Comparison of ENCODE assay signal across 22 cellular contexts in the genomic region with DNA sequence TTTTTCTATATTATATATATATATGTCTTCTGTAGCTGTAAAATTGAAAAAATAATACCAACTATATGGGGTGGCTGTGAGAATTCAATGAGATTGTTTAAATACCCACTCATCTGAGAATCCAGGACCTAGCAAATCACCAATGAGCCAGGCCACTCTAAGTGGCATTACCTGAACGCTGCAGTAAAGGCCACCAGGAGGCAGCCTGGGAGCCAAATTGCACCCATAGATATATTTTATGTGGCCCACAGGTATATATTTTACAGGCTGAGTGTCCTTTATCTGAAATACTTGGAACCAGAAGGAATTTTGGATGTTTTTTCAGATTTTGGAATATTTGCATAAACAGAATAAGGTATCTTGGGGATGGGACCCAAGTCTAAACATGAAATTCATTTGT. TPM values are rescaled to one million over a fixed set of nuclear protein-coding genes. Genes with fewer than 3 reads are reported as not detected.
DNase-seq lines count a peak whose midpoint lies in the region; ATAC-seq, FAIRE-seq and TF ChIP-seq lines count a peak whose summit lies in the region.
"Had no signal": no experiment of that assay in that cellular context is flagged by ENCODE, and none has a peak within 500 bp of the region (broad histone marks: within the 10 kb centered on the region; RNA-seq: fewer than 3 reads in every experiment).

No MANE protein-coding gene starts in this region.

- FAIRE-seq in K562 (lab: Jason Lieb, UNC), result no peak

- POLR2A ChIA-PET in K562 (lab: Yijun Ruan, JAX), result no interaction called here

- TF ChIP-seq CTCF in K562 (IDR thresholded peaks at IDR 0.05 in 2 of 3, conservative IDR thresholded peaks at IDR 0.05 in 1 of 3; ENCODE audit: insufficient read depth in 2 of 3, low read depth in 1 of 3, low read length in 3 of 3) (peak; percentile 42 to 46 (median 44); a peak in 5 of 6 replicates), GM20000 (IDR thresholded peaks at IDR 0.05; ENCODE audit: extremely low read depth, missing control alignments) (no peak), lower leg skin (IDR thresholded peaks at IDR 0.05) (no peak)

- no TSS peak for BruUV-seq in K562 (replicated peaks; lab: Mats Ljungman, UMichigan)

- no peak for TF ChIP-seq POLR2A in K562 (conservative IDR thresholded peaks at IDR 0.05)
- TF ChIP-seq POLR2A in lower leg skin (IDR thresholded peaks at IDR 0.05), result no peak

- no peak overlapping the region for H2AFZ ChIP-seq in K562 (ENCODE audit: low read depth, low read length)
- H2AFZ ChIP-seq: hepatocyte had no signal

- no peak overlapping the region for H3K9ac ChIP-seq in K562 (ENCODE audit: insufficient read depth in 1 of 2, low read depth in 2 of 2, low read length in 2 of 2)
- H3K9ac ChIP-seq: BLaER1 treated with 17β-estradiol and CSF1 and Interleukin-3, amounts not matched to agents 10 nM and 100 nM had no signal

- no peak overlapping the region for H3K4me2 ChIP-seq in K562 (ENCODE audit: insufficient read depth, low read length)
- H3K4me2 ChIP-seq: BLaER1 treated with 17β-estradiol and CSF1 and Interleukin-3, amounts not matched to agents 10 nM and 100 nM; hepatocyte had no signal

- H4K20me1 ChIP-seq in K562 (replicated peaks; ENCODE audit: control insufficient read depth, insufficient read depth, low read length), result no peaks in the 10 kb centered on the region; the same call in 1 of the 2 replicates
- H4K20me1 ChIP-seq: BLaER1 treated with 17β-estradiol and CSF1 and Interleukin-3, amounts not matched to agents 10 nM and 100 nM had no signal

- CTCF ChIA-PET in K562 (lab: Yijun Ruan, JAX; ENCODE audit: low intra/inter-chr PET ratio), result interaction anchor here (0.7 kb wide), 1 partner anchor 1725 kb away, joined by 3 read pairs; no protein-coding TSS in a partner anchor

- DNase-seq in 8988T (peak; percentile 35), DMS53 (lab: John Stamatoyannopoulos, UW) (peak; percentile 69), K562 (ENCODE audit: extremely low read depth in 1 of 4, low spot score in 3 of 4) (peak; percentile 5 to 36 (median 26)), GM20000 (ENCODE audit: low spot score) (no peak), lower leg skin (ENCODE audit: low spot score in 2 of 2) (no peak)
- DNase-seq in Jurkat, Clone E6-1 (ENCODE audit: low read depth, low spot score), result peak; percentile 11
- no peak for DNase-seq in effector memory CD4-positive, alpha-beta T cell
- DNase-seq: activated effector memory CD4-positive, alpha-beta T cell treated with Interleukin-2 at 50 U/mL for 16 hours; dermis blood vessel endothelial cell; GF-D8; left lung; naive B cell; Peyer's patch; stimulated activated CD4-positive, alpha-beta T cell treated with anti-CD3 and anti-CD28 coated beads, Interleukin-4, amount 100 ng/mL, for 24 hours; trophoblast cell had no signal

- no peaks in the 10 kb centered on the region for H3K9me3 ChIP-seq in K562 (replicated peaks; ENCODE audit: control insufficient read depth, insufficient read depth, low read depth, low read length)
- H3K9me3 ChIP-seq in effector memory CD4-positive, alpha-beta T cell (ENCODE audit: control insufficient read depth, low read length), result no peaks in the 10 kb centered on the region
- H3K9me3 ChIP-seq: ascending aorta; BLaER1 treated with 17β-estradiol and CSF1 and Interleukin-3, amounts not matched to agents 10 nM and 100 nM; left lung; Peyer's patch had no signal

- peak in 1 of 2 experiments; percentile 16; a peak in 1 of 4 replicates for TF ChIP-seq RAD21 in K562 (CRISPR knock-in tag; conservative IDR thresholded peaks at IDR 0.05 in 1 of 2, IDR thresholded peaks at IDR 0.05 in 1 of 2)

- in situ Hi-C loops in K562 (cut with MboI), result no loop called here

- H3K27me3 ChIP-seq in K562 (ENCODE audit: control insufficient read depth in 2 of 2, insufficient read depth in 2 of 2, low read length in 2 of 2), result peaks cover 0 to 19% of the 10 kb centered on the region in 2 experiments; a peak in 2 of 5 replicates
- no peaks in the 10 kb centered on the region for H3K27me3 ChIP-seq in effector memory CD4-positive, alpha-beta T cell (replicated peaks; ENCODE audit: control insufficient read depth, insufficient read depth, low read length, poor library complexity, severe bottlenecking)
- H3K27me3 ChIP-seq: ascending aorta; BLaER1 treated with 17β-estradiol and CSF1 and Interleukin-3, amounts not matched to agents 10 nM and 100 nM; hepatocyte; left lung; Peyer's patch had no signal

- H3K4me1 ChIP-seq in K562 (replicated peaks in 1 of 2; ENCODE audit: control insufficient read depth in 2 of 2, insufficient read depth in 2 of 2, low read length in 2 of 2), result no peaks in the 10 kb centered on the region
- H3K4me1 ChIP-seq in effector memory CD4-positive, alpha-beta T cell (ENCODE audit: control insufficient read depth, insufficient read depth, low read length, poor library complexity, severe bottlenecking), result no peaks in the 10 kb centered on the region
- H3K4me1 ChIP-seq: ascending aorta, left lung, Peyer's patch had no signal

- ATAC-seq in K562, result peak; percentile 64; the same call in 2 of the 3 replicates
- no peak for ATAC-seq in GM18498 (IDR thresholded peaks at IDR 0.05; ENCODE audit: unreplicated experiment)
- ATAC-seq: left lung, sciatic nerve had no signal

- no peak overlapping the region for H3K27ac ChIP-seq in K562 (ENCODE audit: extremely low read depth, low read depth, low read length)
- no peak overlapping the region for H3K27ac ChIP-seq in effector memory CD4-positive, alpha-beta T cell (ENCODE audit: insufficient read depth, low read length, poor library complexity, severe bottlenecking)
- H3K27ac ChIP-seq: ascending aorta; BLaER1 treated with 17β-estradiol and CSF1 and Interleukin-3, amounts not matched to agents 10 nM and 100 nM; hepatocyte; left lung; Peyer's patch had no signal

- TF ChIP-seq EP300 in K562 (IDR thresholded peaks at IDR 0.05; ENCODE audit: low read length), result no peak

- WGBS in K562 (ENCODE audit: insufficient coverage, low coverage, missing lambda C conversion rate), result 0% methylated on average over 1 of the region's 1 CpG
- WGBS in lower leg skin, 2 donors, result 55 to 78% methylated on average over 1 of the region's 1 CpG

- intact Hi-C loops in K562 (cut with micrococcal nuclease), result no loop called here
- intact Hi-C loops in lower leg skin (cut with DNase I; ENCODE audit: low total_unique reads), result no loop called here

- no peak overlapping the region for H3K4me3 ChIP-seq in Jurkat, Clone E6-1 (ENCODE audit: low read length)
- H3K4me3 ChIP-seq in K562 (no peak overlapping the region), lower leg skin (ENCODE audit: low read depth, poor library complexity, severe bottlenecking) (no peak overlapping the region)
- no peak overlapping the region for H3K4me3 ChIP-seq in effector memory CD4-positive, alpha-beta T cell (ENCODE audit: insufficient read depth, low read depth, low read length, poor library complexity, severe bottlenecking)
- H3K4me3 ChIP-seq: ascending aorta; BLaER1 treated with 17β-estradiol and CSF1 and Interleukin-3, amounts not matched to agents 10 nM and 100 nM; hepatocyte; left lung; Peyer's patch had no signal

- no peaks in the 10 kb centered on the region for H3K36me3 ChIP-seq in K562 (ENCODE audit: control insufficient read depth, insufficient read depth, low read length)
- peaks cover 3% of the 10 kb centered on the region for H3K36me3 ChIP-seq in effector memory CD4-positive, alpha-beta T cell (ENCODE audit: control insufficient read depth, insufficient read depth, low read length)
- H3K36me3 ChIP-seq: ascending aorta, left lung, Peyer's patch had no signal

- H3K9me1 ChIP-seq in K562 (ENCODE audit: control insufficient read depth, insufficient read depth, low read length), result no peaks in the 10 kb centered on the region

- no peaks in the 10 kb centered on the region for H3K79me2 ChIP-seq in K562 (ENCODE audit: control insufficient read depth, insufficient read depth, low read length)
- H3K79me2 ChIP-seq: hepatocyte had no signal

TF ChIP-seq in K562, 482 proteins besides CTCF, POLR2A, EP300 and RAD21:
- no peak for TF ChIP-seq CHD2 (IDR thresholded peaks at IDR 0.05; ENCODE audit: low read depth, low read length)
- no peak for TF ChIP-seq PHF8 (IDR thresholded peaks at IDR 0.05; ENCODE audit: borderline replicate concordance, low read length)
- TF ChIP-seq, protein P1, sequence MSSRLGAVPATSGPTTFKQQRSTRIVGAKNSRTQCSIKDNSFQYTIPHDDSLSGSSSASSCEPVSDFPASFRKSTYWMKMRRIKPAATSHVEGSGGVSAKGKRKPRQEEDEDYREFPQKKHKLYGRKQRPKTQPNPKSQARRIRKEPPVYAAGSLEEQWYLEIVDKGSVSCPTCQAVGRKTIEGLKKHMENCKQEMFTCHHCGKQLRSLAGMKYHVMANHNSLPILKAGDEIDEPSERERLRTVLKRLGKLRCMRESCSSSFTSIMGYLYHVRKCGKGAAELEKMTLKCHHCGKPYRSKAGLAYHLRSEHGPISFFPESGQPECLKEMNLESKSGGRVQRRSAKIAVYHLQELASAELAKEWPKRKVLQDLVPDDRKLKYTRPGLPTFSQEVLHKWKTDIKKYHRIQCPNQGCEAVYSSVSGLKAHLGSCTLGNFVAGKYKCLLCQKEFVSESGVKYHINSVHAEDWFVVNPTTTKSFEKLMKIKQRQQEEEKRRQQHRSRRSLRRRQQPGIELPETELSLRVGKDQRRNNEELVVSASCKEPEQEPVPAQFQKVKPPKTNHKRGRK (tag; IDR thresholded peaks at IDR 0.05), result no peak

RNA-seq across cellular contexts. Expression of gene C4orf50, which starts 58.2 kb away (rescaled TPM):
- 0.20 TPM for polyA plus RNA-seq in Jurkat, Clone E6-1 (2012; ENCODE audit: insufficient read depth, insufficient read length)
- total RNA-seq in K562 (2011; cell fraction: chromatin; rRNA removed; ENCODE audit: low replicate concordance), result not detected in 2 replicates
- not detected in 2 replicates for total RNA-seq in K562 (2011; cell fraction: nucleolus; rRNA removed)
- total RNA-seq in K562 (2011; cell fraction: nucleoplasm; rRNA removed), result not detected in 2 replicates
- total RNA-seq in K562 (2014; rRNA removed) (not detected in 2 replicates), K562 (2014; rRNA removed; fragmentation: Illumina TruSeq; extraction: Trizol) (not detected in 2 replicates), K562 (2015; rRNA removed; fragmentation: Illumina TruSeq; extraction: Trizol) (not detected in 2 replicates), K562 (2021) (not detected in 2 replicates), lower leg skin (not detected)
- polyA plus RNA-seq in K562 (2011; rRNA removed) (not detected in 2 replicates), K562 (2014; fragmentation: Illumina TruSeq; extraction: Trizol) (not detected in 2 replicates), K562 (2014; fragmentation: Nextera tagmentation; extraction: Ambion mirVana) (not detected), K562 (2014; rRNA removed) (not detected in 2 replicates)
- not detected in 2 replicates for polyA plus RNA-seq in K562 (2011; cell fraction: cytosol; rRNA removed)
- polyA plus RNA-seq in K562 (2011; cell fraction: nucleus; rRNA removed), result not detected in 2 replicates
- not detected in 2 replicates for polyA plus RNA-seq in K562 (2012)
- not detected in 2 replicates for polyA minus RNA-seq in K562 (2011; rRNA and poly(A)+ RNA removed)
- not detected in 2 replicates for polyA minus RNA-seq in K562 (2011; cell fraction: cytosol; rRNA and poly(A)+ RNA removed)
- not detected in 2 replicates for polyA minus RNA-seq in K562 (2011; cell fraction: nucleus; rRNA and poly(A)+ RNA removed)
- total RNA-seq: ascending aorta, fibroblast of lung, hepatocyte, MCF 10A had no signal
- polyA plus RNA-seq: fibroblast of lung, hepatocyte had no signal

Comparison
In these comparisons a context has a peak if more than half of its experiments do, and no peak if none do; other contexts are left out.
1. DNase-seq: peak in 8988T (single experiment), DMS53 (single experiment), Jurkat, Clone E6-1 (single experiment) and K562 (4 of 4); none in GM20000 (single experiment), effector memory CD4-positive, alpha-beta T cell (0 of 3) and lower leg skin (0 of 2).
2. CTCF ChIP-seq: peak in K562 (3 of 3); none in GM20000 (single experiment) and lower leg skin (0 of 3).